In the genomic region with DNA sequence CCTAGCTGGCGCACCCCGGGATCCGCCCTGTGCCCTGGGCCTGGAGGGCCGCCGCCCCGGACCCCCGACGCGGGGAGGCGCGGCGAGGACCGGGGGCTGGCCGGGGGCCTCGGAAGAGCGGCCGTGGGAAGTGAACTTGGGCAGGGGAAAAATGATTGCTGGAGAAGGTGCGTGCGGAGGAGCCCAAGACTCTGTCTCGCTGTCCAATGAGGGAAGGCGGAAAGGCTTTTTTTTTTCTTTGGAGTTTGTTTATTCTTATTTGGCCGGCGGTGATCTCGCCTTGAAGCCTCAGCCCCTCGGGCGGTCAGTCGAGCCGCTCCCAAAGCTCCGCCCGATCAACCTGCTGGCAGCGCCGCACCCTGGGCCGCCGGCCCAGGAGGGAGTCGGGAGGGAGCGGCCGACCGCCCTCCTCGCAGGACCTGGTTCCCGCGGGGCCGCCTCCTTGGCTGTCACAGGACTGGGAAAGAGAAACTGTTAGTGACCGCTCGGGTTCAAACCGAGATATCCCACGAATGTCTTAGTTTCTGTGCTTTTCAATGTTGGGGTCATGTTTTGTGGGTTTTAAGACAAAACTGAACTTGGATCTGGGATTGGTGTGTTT, we compare ENCODE assay signal across 1 cellular context.
TF ChIP-seq lines count a peak whose summit lies in the region.

No MANE protein-coding gene starts in this region.

TF ChIP-seq in HepG2, 621 proteins besides CTCF, POLR2A, EP300 and RAD21 (continued from another document and continues in another):
- TF ChIP-seq, protein P1, sequence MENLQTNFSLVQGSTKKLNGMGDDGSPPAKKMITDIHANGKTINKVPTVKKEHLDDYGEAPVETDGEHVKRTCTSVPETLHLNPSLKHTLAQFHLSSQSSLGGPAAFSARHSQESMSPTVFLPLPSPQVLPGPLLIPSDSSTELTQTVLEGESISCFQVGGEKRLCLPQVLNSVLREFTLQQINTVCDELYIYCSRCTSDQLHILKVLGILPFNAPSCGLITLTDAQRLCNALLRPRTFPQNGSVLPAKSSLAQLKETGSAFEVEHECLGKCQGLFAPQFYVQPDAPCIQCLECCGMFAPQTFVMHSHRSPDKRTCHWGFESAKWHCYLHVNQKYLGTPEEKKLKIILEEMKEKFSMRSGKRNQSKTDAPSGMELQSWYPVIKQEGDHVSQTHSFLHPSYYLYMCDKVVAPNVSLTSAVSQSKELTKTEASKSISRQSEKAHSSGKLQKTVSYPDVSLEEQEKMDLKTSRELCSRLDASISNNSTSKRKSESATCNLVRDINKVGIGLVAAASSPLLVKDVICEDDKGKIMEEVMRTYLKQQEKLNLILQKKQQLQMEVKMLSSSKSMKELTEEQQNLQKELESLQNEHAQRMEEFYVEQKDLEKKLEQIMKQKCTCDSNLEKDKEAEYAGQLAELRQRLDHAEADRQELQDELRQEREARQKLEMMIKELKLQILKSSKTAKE (CRISPR knock-in tag; IDR thresholded peaks at IDR 0.05; ENCODE audit: borderline replicate concordance), result no peak
- TF ChIP-seq ZNF446 (CRISPR knock-in tag; IDR thresholded peaks at IDR 0.05) (no peak), MAF1 (CRISPR knock-in tag; IDR thresholded peaks at IDR 0.05; ENCODE audit: borderline replicate concordance) (no peak), ESRRA (CRISPR knock-in tag; IDR thresholded peaks at IDR 0.05; ENCODE audit: low read depth) (no peak), ZNF773 (CRISPR knock-in tag; IDR thresholded peaks at IDR 0.05; ENCODE audit: borderline replicate concordance) (no peak), POLR2G (IDR thresholded peaks at IDR 0.05; ENCODE audit: low read depth, low read length) (peak; percentile 53), KDM5B (CRISPR knock-in tag; IDR thresholded peaks at IDR 0.05; ENCODE audit: borderline replicate concordance) (0 out of 2 replicates have a peak, but pooled peaks have one; percentile 24), GFI1 (CRISPR knock-in tag; IDR thresholded peaks at IDR 0.05; ENCODE audit: borderline replicate concordance) (0 out of 2 replicates have a peak, but pooled peaks have one; percentile 20), XBP1 (CRISPR knock-in tag; IDR thresholded peaks at IDR 0.05) (no peak), ZMAT3 (CRISPR knock-in tag; conservative IDR thresholded peaks at IDR 0.05) (0 out of 2 replicates have a peak, but pooled peaks have one; percentile 28), PLRG1 (conservative IDR thresholded peaks at IDR 0.05) (no peak), TAF1 (CRISPR knock-in tag; IDR thresholded peaks at IDR 0.05) (0 out of 2 replicates have a peak, but pooled peaks have one; percentile 39), ZFY (CRISPR knock-in tag; IDR thresholded peaks at IDR 0.05) (peak; percentile 52), YY1 (IDR thresholded peaks at IDR 0.05; ENCODE audit: insufficient read depth, insufficient replicate concordance, low read depth, low read length) (no peak), SALL1 (CRISPR knock-in tag; IDR thresholded peaks at IDR 0.05) (peak; percentile 24; the same call in 1 of the 2 replicates), ZNF878 (CRISPR knock-in tag; IDR thresholded peaks at IDR 0.05) (no peak), TP53 (CRISPR knock-in tag; conservative IDR thresholded peaks at IDR 0.05) (no peak), GATAD2A (CRISPR knock-in tag; IDR thresholded peaks at IDR 0.05) (peak; percentile 30; the same call in 1 of the 2 replicates), KLF16 (CRISPR knock-in tag; IDR thresholded peaks at IDR 0.05) (no peak), RFX3 (CRISPR knock-in tag; IDR thresholded peaks at IDR 0.05) (no peak), CBX5 (CRISPR knock-in tag; IDR thresholded peaks at IDR 0.05; ENCODE audit: borderline replicate concordance) (no peak), KMT2B (CRISPR knock-in tag; IDR thresholded peaks at IDR 0.05) (peak; percentile 46), ZNF788 (CRISPR knock-in tag; IDR thresholded peaks at IDR 0.05; ENCODE audit: borderline replicate concordance) (no peak), DPF2 (CRISPR knock-in tag; IDR thresholded peaks at IDR 0.05; ENCODE audit: borderline replicate concordance, low read depth) (no peak), SIN3A (IDR thresholded peaks at IDR 0.05; ENCODE audit: borderline replicate concordance, low read depth, low read length) (peak; percentile 42; the same call in 1 of the 2 replicates), ZNF678 (CRISPR knock-in tag; IDR thresholded peaks at IDR 0.05) (no peak), NFE2L1 (CRISPR knock-in tag; IDR thresholded peaks at IDR 0.05; ENCODE audit: borderline replicate concordance) (no peak), HNRNPLL (IDR thresholded peaks at IDR 0.05; ENCODE audit: low read depth, low read length, poor library complexity, severe bottlenecking) (peak; percentile 4), ZNF317 (CRISPR knock-in tag; IDR thresholded peaks at IDR 0.05) (no peak)
- TF ChIP-seq, protein P2, sequence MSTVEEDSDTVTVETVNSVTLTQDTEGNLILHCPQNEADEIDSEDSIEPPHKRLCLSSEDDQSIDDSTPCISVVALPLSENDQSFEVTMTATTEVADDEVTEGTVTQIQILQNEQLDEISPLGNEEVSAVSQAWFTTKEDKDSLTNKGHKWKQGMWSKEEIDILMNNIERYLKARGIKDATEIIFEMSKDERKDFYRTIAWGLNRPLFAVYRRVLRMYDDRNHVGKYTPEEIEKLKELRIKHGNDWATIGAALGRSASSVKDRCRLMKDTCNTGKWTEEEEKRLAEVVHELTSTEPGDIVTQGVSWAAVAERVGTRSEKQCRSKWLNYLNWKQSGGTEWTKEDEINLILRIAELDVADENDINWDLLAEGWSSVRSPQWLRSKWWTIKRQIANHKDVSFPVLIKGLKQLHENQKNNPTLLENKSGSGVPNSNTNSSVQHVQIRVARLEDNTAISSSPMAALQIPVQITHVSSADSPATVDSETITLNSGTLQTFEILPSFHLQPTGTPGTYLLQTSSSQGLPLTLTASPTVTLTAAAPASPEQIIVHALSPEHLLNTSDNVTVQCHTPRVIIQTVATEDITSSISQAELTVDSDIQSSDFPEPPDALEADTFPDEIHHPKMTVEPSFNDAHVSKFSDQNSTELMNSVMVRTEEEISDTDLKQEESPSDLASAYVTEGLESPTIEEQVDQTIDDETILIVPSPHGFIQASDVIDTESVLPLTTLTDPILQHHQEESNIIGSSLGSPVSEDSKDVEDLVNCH (CRISPR knock-in tag; IDR thresholded peaks at IDR 0.05), result no peak
- TF ChIP-seq, protein P3, sequence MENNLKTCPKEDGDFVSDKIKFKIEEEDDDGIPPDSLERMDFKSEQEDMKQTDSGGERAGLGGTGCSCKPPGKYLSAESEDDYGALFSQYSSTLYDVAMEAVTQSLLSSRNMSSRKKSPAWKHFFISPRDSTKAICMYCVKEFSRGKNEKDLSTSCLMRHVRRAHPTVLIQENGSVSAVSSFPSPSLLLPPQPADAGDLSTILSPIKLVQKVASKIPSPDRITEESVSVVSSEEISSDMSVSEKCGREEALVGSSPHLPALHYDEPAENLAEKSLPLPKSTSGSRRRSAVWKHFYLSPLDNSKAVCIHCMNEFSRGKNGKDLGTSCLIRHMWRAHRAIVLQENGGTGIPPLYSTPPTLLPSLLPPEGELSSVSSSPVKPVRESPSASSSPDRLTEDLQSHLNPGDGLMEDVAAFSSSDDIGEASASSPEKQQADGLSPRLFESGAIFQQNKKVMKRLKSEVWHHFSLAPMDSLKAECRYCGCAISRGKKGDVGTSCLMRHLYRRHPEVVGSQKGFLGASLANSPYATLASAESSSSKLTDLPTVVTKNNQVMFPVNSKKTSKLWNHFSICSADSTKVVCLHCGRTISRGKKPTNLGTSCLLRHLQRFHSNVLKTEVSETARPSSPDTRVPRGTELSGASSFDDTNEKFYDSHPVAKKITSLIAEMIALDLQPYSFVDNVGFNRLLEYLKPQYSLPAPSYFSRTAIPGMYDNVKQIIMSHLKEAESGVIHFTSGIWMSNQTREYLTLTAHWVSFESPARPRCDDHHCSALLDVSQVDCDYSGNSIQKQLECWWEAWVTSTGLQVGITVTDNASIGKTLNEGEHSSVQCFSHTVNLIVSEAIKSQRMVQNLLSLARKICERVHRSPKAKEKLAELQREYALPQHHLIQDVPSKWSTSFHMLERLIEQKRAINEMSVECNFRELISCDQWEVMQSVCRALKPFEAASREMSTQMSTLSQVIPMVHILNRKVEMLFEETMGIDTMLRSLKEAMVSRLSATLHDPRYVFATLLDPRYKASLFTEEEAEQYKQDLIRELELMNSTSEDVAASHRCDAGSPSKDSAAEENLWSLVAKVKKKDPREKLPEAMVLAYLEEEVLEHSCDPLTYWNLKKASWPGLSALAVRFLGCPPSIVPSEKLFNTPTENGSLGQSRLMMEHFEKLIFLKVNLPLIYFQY (CRISPR knock-in tag; IDR thresholded peaks at IDR 0.05; ENCODE audit: borderline replicate concordance), result peak; percentile 59; the same call in 1 of the 2 replicates
- TF ChIP-seq, protein P4, sequence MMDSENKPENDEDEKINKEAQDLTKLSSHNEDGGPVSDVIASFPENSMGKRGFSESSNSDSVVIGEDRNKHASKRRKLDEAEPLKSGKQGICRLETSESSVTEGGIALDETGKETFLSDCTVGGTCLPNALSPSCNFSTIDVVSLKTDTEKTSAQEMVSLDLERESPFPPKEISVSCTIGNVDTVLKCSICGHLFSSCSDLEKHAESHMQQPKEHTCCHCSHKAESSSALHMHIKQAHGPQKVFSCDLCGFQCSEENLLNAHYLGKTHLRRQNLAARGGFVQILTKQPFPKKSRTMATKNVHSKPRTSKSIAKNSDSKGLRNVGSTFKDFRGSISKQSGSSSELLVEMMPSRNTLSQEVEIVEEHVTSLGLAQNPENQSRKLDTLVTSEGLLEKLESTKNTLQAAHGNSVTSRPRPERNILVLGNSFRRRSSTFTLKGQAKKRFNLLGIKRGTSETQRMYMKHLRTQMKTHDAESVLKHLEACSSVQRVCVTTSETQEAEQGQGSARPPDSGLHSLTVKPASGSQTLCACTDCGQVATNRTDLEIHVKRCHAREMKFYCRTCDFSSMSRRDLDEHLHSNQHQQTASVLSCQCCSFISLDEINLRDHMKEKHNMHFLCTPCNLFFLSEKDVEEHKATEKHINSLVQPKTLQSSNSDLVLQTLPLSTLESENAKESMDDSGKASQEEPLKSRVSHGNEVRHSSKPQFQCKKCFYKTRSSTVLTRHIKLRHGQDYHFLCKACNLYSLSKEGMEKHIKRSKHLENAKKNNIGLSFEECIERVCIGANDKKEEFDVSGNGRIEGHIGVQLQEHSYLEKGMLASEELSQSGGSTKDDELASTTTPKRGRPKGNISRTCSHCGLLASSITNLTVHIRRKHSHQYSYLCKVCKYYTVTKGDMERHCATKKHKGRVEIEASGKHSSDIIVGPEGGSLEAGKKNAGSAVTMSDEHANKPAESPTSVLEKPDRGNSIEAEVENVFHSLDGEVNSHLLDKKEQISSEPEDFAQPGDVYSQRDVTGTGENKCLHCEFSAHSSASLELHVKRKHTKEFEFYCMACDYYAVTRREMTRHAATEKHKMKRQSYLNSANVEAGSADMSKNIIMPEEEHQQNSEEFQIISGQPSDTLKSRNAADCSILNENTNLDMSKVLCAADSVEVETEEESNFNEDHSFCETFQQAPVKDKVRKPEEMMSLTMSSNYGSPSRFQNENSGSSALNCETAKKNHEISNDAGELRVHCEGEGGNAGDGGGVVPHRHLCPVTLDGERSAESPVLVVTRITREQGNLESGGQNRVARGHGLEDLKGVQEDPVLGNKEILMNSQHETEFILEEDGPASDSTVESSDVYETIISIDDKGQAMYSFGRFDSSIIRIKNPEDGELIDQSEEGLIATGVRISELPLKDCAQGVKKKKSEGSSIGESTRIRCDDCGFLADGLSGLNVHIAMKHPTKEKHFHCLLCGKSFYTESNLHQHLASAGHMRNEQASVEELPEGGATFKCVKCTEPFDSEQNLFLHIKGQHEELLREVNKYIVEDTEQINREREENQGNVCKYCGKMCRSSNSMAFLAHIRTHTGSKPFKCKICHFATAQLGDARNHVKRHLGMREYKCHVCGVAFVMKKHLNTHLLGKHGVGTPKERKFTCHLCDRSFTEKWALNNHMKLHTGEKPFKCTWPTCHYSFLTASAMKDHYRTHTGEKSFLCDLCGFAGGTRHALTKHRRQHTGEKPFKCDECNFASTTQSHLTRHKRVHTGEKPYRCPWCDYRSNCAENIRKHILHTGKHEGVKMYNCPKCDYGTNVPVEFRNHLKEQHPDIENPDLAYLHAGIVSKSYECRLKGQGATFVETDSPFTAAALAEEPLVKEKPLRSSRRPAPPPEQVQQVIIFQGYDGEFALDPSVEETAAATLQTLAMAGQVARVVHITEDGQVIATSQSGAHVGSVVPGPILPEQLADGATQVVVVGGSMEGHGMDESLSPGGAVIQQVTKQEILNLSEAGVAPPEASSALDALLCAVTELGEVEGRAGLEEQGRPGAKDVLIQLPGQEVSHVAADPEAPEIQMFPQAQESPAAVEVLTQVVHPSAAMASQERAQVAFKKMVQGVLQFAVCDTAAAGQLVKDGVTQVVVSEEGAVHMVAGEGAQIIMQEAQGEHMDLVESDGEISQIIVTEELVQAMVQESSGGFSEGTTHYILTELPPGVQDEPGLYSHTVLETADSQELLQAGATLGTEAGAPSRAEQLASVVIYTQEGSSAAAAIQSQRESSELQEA (CRISPR knock-in tag; IDR thresholded peaks at IDR 0.05; ENCODE audit: not compliant biosample characterization), result no peak
- TF ChIP-seq, protein P5, sequence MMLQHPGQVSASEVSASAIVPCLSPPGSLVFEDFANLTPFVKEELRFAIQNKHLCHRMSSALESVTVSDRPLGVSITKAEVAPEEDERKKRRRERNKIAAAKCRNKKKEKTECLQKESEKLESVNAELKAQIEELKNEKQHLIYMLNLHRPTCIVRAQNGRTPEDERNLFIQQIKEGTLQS (CRISPR knock-in tag; IDR thresholded peaks at IDR 0.05), result no peak
